In the genomic region with DNA sequence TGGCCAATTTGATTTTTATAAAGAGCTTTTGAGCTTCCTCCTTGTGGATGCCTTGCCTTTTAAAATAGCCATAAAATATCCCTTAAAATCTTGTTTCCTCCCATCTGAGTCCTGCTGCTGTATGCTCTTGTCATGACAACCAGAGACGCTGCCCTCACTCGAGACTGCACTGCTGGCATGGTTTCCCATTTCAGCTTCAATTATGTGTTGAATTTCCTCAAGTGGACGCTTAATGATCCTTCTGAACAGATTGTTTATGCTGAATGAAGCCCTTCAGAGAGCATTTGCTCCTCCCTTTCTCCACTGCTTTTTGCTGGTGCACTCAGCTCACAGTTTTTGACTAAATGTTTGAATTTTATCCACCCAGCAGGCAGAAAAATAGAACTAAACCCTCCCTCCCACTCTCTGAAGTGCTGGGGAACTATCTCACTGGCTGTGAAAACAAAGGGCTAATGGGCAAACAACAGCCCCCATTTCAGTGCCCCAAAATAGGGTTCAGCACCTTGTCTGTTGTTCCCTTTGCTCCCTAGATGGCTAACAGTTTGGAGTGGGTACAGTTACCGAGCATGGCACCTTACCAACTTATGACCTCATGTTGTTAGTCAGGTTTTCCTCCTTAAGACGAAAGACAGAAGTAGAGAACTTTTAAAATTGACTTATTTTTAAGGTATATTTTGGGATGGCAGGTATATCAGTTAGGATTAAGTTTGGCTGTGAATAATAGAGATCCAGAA, we compare ENCODE assay signal across 9 cellular contexts. TPM values are rescaled to one million over a fixed set of nuclear protein-coding genes. Genes with fewer than 3 reads are reported as not detected.
DNase-seq lines count a peak whose midpoint lies in the region; ATAC-seq and TF ChIP-seq lines count a peak whose summit lies in the region.
"Had no signal": no experiment of that assay in that cellular context is flagged by ENCODE, and none has a peak within 500 bp of the region (broad histone marks: within the 10 kb centered on the region; RNA-seq: fewer than 3 reads in every experiment).

No MANE protein-coding gene starts in this region.

- TF ChIP-seq CTCF in breast epithelium (IDR thresholded peaks at IDR 0.05) (no peak), mammary epithelial cell (conservative IDR thresholded peaks at IDR 0.05 in 1 of 2, IDR thresholded peaks at IDR 0.05 in 1 of 2; ENCODE audit: extremely low read depth in 1 of 2, insufficient read depth in 1 of 2, low read depth in 1 of 2, low read length in 2 of 2) (no peak), right atrium auricular region (IDR thresholded peaks at IDR 0.05) (no peak), uterus (IDR thresholded peaks at IDR 0.05) (no peak)

- no peak overlapping the region for H3K4me2 ChIP-seq in mammary epithelial cell (ENCODE audit: insufficient read depth, low read depth, low read length)

- H3K27ac ChIP-seq in breast epithelium: peak overlapping the region; percentile 45 to 59
- H3K27ac ChIP-seq in mammary epithelial cell (ENCODE audit: insufficient read depth, low read depth, low read length): no peak overlapping the region
- H3K27ac ChIP-seq in right atrium auricular region: peak overlapping the region; percentile 39 to 52
- peak overlapping the region; percentile 41 to 79 for H3K27ac ChIP-seq in uterus
- H3K27ac ChIP-seq: KMS-11 had no signal

- dilution Hi-C loops in mammary epithelial cell (cut with HindIII; ENCODE audit: low sequenced_read_pairs): no loop called here

- BruUV-seq in mammary epithelial cell (replicated peaks; lab: Mats Ljungman, UMichigan): no TSS peak

- no peaks in the 10 kb centered on the region for H3K36me3 ChIP-seq in breast epithelium
- no peaks in the 10 kb centered on the region for H3K36me3 ChIP-seq in mammary epithelial cell (ENCODE audit: insufficient read depth, low read length)
- H3K36me3 ChIP-seq in right atrium auricular region: peaks cover 6% of the 10 kb centered on the region
- H3K36me3 ChIP-seq in uterus: no peaks in the 10 kb centered on the region

- no peaks in the 10 kb centered on the region for H3K27me3 ChIP-seq in breast epithelium
- H3K27me3 ChIP-seq in mammary epithelial cell (ENCODE audit: insufficient read depth, low read length): no peaks in the 10 kb centered on the region
- no peaks in the 10 kb centered on the region for H3K27me3 ChIP-seq in right atrium auricular region
- H3K27me3 ChIP-seq in uterus: no peaks in the 10 kb centered on the region

- WGBS in mammary epithelial cell (ENCODE audit: low coverage, missing lambda C conversion rate): 74% methylated on average over 5 of the region's 5 CpGs

- ATAC-seq in HG03457 (IDR thresholded peaks at IDR 0.05; ENCODE audit: unreplicated experiment) (no peak), HG03159 (IDR thresholded peaks at IDR 0.05; ENCODE audit: unreplicated experiment) (no peak)

- intact Hi-C loops in breast epithelium (cut with DNase I; ENCODE audit: low total_unique reads): no loop called here
- intact Hi-C loops in mammary epithelial cell (cut with micrococcal nuclease): no loop called here
- intact Hi-C loops in uterus (cut with DNase I; ENCODE audit: low total_unique reads): no loop called here

- no peaks in the 10 kb centered on the region for H4K20me1 ChIP-seq in mammary epithelial cell (ENCODE audit: insufficient read depth, low read length)

- TF ChIP-seq POLR2A in breast epithelium (IDR thresholded peaks at IDR 0.05): no peak
- TF ChIP-seq POLR2A in uterus (IDR thresholded peaks at IDR 0.05): no peak

- H3K4me1 ChIP-seq in breast epithelium (no peaks in the 10 kb centered on the region), mammary epithelial cell (ENCODE audit: insufficient read depth, low read length) (peaks cover 11% of the 10 kb centered on the region), right atrium auricular region (peaks cover 0 to 14% of the 10 kb centered on the region in 2 donors), uterus (no peaks in the 10 kb centered on the region)

- H2AFZ ChIP-seq in mammary epithelial cell (ENCODE audit: low read depth, low read length): no peak overlapping the region

- no peaks in the 10 kb centered on the region for H3K79me2 ChIP-seq in mammary epithelial cell (ENCODE audit: insufficient read depth, low read length)

- no peaks in the 10 kb centered on the region for H3K9me3 ChIP-seq in breast epithelium
- no peaks in the 10 kb centered on the region for H3K9me3 ChIP-seq in mammary epithelial cell (replicated peaks; ENCODE audit: insufficient read depth, low read length)
- H3K9me3 ChIP-seq in right atrium auricular region: no peaks in the 10 kb centered on the region
- H3K9me3 ChIP-seq in uterus: no peaks in the 10 kb centered on the region

- H3K4me3 ChIP-seq in breast epithelium (no peak overlapping the region), mammary epithelial cell (replicated peaks in 1 of 3; ENCODE audit: insufficient read depth in 1 of 3, low read depth in 2 of 3, low read length in 3 of 3) (no peak overlapping the region), right atrium auricular region (no peak overlapping the region), uterus (no peak overlapping the region)

- in situ Hi-C loops in mammary epithelial cell (cut with MboI; ENCODE audit: low sequenced_read_pairs in 2 of 2): no loop called here

- no peak overlapping the region for H3K9ac ChIP-seq in mammary epithelial cell (ENCODE audit: insufficient read depth, low read length)
- H3K9ac ChIP-seq: KMS-11 had no signal

- DNase-seq in breast epithelium (ENCODE audit: low spot score in 2 of 2) (no peak), mammary epithelial cell (no peak), SHP77 (lab: John Stamatoyannopoulos, UW) (peak; percentile 31 to 38), right atrium auricular region (ENCODE audit: low spot score) (no peak), uterus (peak in 1 of 2 donors; percentile 72), C1 segment of cervical spinal cord (lab: John Stamatoyannopoulos, UW) (no peak)

- CTCF ChIA-PET in mammary epithelial cell (lab: Charles Lee; ENCODE audit: low non-redundant PET): no interaction called here

RNA-seq across cellular contexts. Expression of a gene that starts 45.5 kb away (rescaled TPM):
- total RNA-seq in breast epithelium: 10 to 100 TPM in 2 of 3 donors, 1 to 10 TPM in 1; 7.8 to 16.0 (median 12.8) TPM
- 10 to 100 TPM; 15.2 to 30.0 TPM for total RNA-seq in mammary epithelial cell
- polyA plus RNA-seq in mammary epithelial cell: 19.2 TPM
- polyA minus RNA-seq in mammary epithelial cell: 22.9 TPM
- total RNA-seq in right atrium auricular region: 10 to 100 TPM; 17.0 to 17.3 TPM
- 10 to 100 TPM in 3 of 4 donors, 1 to 10 TPM in 1; 5.9 to 42.6 (median 19.1) TPM for total RNA-seq in uterus

RNA-seq across cellular contexts. Expression of a gene that starts 50.3 kb away (rescaled TPM):
- total RNA-seq in breast epithelium (1 to 10 TPM in 1 of 3 donors, under 1 TPM in 1, not detected in 1; 0.66 to 1.0 TPM), mammary epithelial cell (1 to 10 TPM; 1.7 to 4.2 TPM), right atrium auricular region (1 to 10 TPM; 1.3 to 1.4 TPM), uterus (1 to 10 TPM in 1 of 4 donors, under 1 TPM in 1, not detected in 2; 0.21 to 1.6 TPM)
- polyA plus RNA-seq in mammary epithelial cell: 1.1 TPM
- polyA minus RNA-seq in mammary epithelial cell: 5.6 TPM

RNA-seq across cellular contexts. Expression of a gene that starts 50.7 kb away (rescaled TPM):
- total RNA-seq in breast epithelium: 10 to 100 TPM in 1 of 3 donors, 1 to 10 TPM in 2; 5.8 to 12.4 (median 8.8) TPM
- total RNA-seq in mammary epithelial cell: 10 to 100 TPM in 1 of 2 donors, 1 to 10 TPM in 1; 9.3 to 10.4 TPM
- polyA plus RNA-seq in mammary epithelial cell: 5.7 TPM
- polyA minus RNA-seq in mammary epithelial cell: 8.7 TPM
- total RNA-seq in right atrium auricular region: 1 to 10 TPM; 7.5 to 9.8 TPM
- 10 to 100 TPM in 1 of 4 donors, 1 to 10 TPM in 3; 4.1 to 15.4 (median 7.5) TPM for total RNA-seq in uterus

Comparison
In these comparisons a context has a peak if more than half of its experiments do, and no peak if none do; other contexts are left out.
1. DNase-seq: peak in SHP77 (2 of 2); none in breast epithelium (0 of 2), mammary epithelial cell (single experiment), right atrium auricular region (single experiment) and C1 segment of cervical spinal cord (0 of 14).